ENCODE assay signal across 1 cellular context in genomic region chr20:23654722-23655121, GRCh38.
TF ChIP-seq lines count a peak whose summit lies in the region.

No MANE protein-coding gene starts in this region.

TF ChIP-seq in GM23338, 12 proteins besides CTCF, POLR2A, EP300 and RAD21:
- no peak for TF ChIP-seq EZH2phosphoT487 (IDR thresholded peaks at IDR 0.05; ENCODE audit: unreplicated experiment)
- TF ChIP-seq ZNF331 (CRISPR knock-in tag; IDR thresholded peaks at IDR 0.05; ENCODE audit: low read depth), result no peak
- no peak for TF ChIP-seq ZNF114 (CRISPR knock-in tag; IDR thresholded peaks at IDR 0.05)
- no peak for TF ChIP-seq ETS1 (IDR thresholded peaks at IDR 0.05)
- no peak for TF ChIP-seq POLR2AphosphoS5 (IDR thresholded peaks at IDR 0.05; ENCODE audit: low read depth)
- TF ChIP-seq EZH2 (IDR thresholded peaks at IDR 0.05; ENCODE audit: low read depth, unreplicated experiment), result no peak
- no peak for TF ChIP-seq JUNB (IDR thresholded peaks at IDR 0.05; ENCODE audit: unreplicated experiment)
- TF ChIP-seq ZNF462 (CRISPR knock-in tag; IDR thresholded peaks at IDR 0.05), result no peak
- no peak for TF ChIP-seq CREB1 (CRISPR knock-in tag; IDR thresholded peaks at IDR 0.05; ENCODE audit: low read depth)
- no peak for TF ChIP-seq STAT1 (IDR thresholded peaks at IDR 0.05; ENCODE audit: unreplicated experiment)
- TF ChIP-seq NANOG (IDR thresholded peaks at IDR 0.05; ENCODE audit: borderline replicate concordance), result no peak
- TF ChIP-seq REST (IDR thresholded peaks at IDR 0.05; ENCODE audit: unreplicated experiment), result no peak
